ENCODE assay signal across 10 cellular contexts in the genomic region with DNA sequence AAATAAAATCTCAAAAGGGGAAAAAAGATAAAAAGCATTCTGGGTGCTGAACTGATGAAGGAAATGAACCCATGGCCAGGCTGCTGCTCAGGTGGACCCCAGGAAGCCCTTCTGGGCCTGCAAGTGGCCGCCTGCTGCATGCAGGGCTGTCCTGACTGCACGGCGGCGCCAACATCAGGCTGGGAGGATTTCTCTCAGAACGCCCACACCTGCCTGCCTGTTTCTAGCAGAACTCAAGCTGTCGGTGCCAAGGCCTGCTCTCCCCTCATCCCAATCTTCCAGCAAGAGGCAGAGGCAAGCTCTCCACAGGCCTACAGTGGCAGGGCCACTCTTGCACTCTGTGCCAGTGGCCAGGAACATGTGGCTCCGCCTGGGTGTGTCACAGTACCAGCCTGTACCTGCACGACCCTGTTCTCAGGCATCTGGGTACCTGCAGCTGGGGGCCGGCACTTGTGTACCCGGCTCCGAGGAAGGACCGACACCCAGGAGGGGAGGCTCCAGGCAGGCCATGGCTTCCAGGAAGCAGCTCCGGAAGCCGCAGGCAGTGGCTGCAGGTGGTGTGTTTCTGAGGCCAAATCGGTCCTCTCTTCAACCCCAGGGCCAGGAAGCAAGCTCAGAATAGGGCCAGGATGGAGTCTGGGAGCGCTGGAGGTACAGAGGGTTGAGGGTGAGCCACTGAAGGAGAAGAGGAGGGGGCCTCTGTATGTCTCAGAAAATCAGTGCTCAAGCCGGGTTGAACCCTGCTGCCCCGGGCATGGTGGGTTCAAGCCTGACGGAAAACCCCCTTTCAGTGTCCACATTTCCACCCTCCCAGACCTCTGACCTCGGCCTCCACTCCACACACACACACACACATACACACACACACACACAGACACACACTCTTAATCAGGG. TPM values are rescaled to one million over a fixed set of nuclear protein-coding genes. Genes with fewer than 3 reads are reported as not detected.
DNase-seq lines count a peak whose midpoint lies in the region; ATAC-seq and TF ChIP-seq lines count a peak whose summit lies in the region.
"Had no signal": no experiment of that assay in that cellular context is flagged by ENCODE, and none has a peak within 500 bp of the region (broad histone marks: within the 10 kb centered on the region; RNA-seq: fewer than 3 reads in every experiment).

No MANE protein-coding gene starts in this region.

- peaks cover 12% of the 10 kb centered on the region for H3K36me3 ChIP-seq in DOHH2 (ENCODE audit: control insufficient read depth, low read length)
- peaks cover 0 to 6% (median 0%) of the 10 kb centered on the region in 9 donors for H3K36me3 ChIP-seq in heart left ventricle

- no peak for TF ChIP-seq POLR2A in heart left ventricle (IDR thresholded peaks at IDR 0.05)

- 67 to 83% (median 74%) methylated on average over 16 to 20 of the region's 20 CpGs for WGBS in heart left ventricle, 4 donors

- H3K27ac ChIP-seq in DOHH2 (ENCODE audit: low read depth, low read length) (no peak overlapping the region), heart left ventricle (no peak overlapping the region), skin epidermis (peak overlapping the region in 12 of 21 experiments; percentile 2 to 92 (median 38))

- H3K9me3 ChIP-seq in DOHH2 (ENCODE audit: control insufficient read depth, insufficient read depth, low read length), result no peaks in the 10 kb centered on the region
- no peaks in the 10 kb centered on the region for H3K9me3 ChIP-seq in heart left ventricle

- H3K4me1 ChIP-seq in DOHH2 (ENCODE audit: control insufficient read depth, low read length) (peaks cover 61% of the 10 kb centered on the region), heart left ventricle (peaks cover 14 to 64% (median 49%) of the 10 kb centered on the region in 12 donors)

- no peak overlapping the region for H3K4me3 ChIP-seq in DOHH2 (ENCODE audit: low read length)
- no peak overlapping the region for H3K4me3 ChIP-seq in heart left ventricle
- no peak overlapping the region for H3K4me3 ChIP-seq in skin epidermis

- H3K27me3 ChIP-seq in DOHH2 (ENCODE audit: control insufficient read depth, low read length), result no peaks in the 10 kb centered on the region
- no peaks in the 10 kb centered on the region for H3K27me3 ChIP-seq in heart left ventricle

- DNase-seq in UCSD-AML1 (lab: John Stamatoyannopoulos, UW; ENCODE audit: unreplicated experiment) (peak; percentile 64), heart left ventricle (peak in 3 of 5 donors; percentile 19 to 28 (median 26)), ecto neural progenitor cell (ENCODE audit: low spot score) (no peak)
- no peak for DNase-seq in stimulated activated CD4-positive, alpha-beta T cell treated with anti-CD3 and anti-CD28 coated beads, Interleukin-12 subunit alpha, Interleukin-12 subunit beta, amount 100 ng/mL, for 4 hours
- DNase-seq: activated CD8-positive, alpha-beta memory T cell treated with anti-CD3 and anti-CD28 coated beads, Interleukin-2, amount 50 U/mL, for 4 hours; NCI-H2107 had no signal

- peaks cover 23% of the 10 kb centered on the region for H3K79me2 ChIP-seq in DOHH2 (ENCODE audit: control insufficient read depth, low read length)

- H4K20me1 ChIP-seq in DOHH2 (ENCODE audit: control insufficient read depth, insufficient read depth, low read depth, low read length), result 0 out of 2 replicates have a peak, but pooled peaks cover 6% of the 10 kb centered on the region

- H3F3A ChIP-seq in DOHH2 (ENCODE audit: control insufficient read depth, insufficient read depth), result peaks cover 6% of the 10 kb centered on the region

- peak overlapping the region; percentile 20; the same call in 1 of the 2 replicates for H3K4me2 ChIP-seq in DOHH2 (ENCODE audit: low read length)

- H3K9me2 ChIP-seq in DOHH2 (replicated peaks; ENCODE audit: control insufficient read depth, low read length), result no peaks in the 10 kb centered on the region

- TF ChIP-seq CTCF in DOHH2 (IDR thresholded peaks at IDR 0.05; ENCODE audit: low read depth, low read length, poor library complexity, severe bottlenecking) (no peak), heart left ventricle (IDR thresholded peaks at IDR 0.05) (no peak)

- intact Hi-C loops in heart left ventricle (cut with DNase I), result no loop called here

- ATAC-seq in heart left ventricle (no peak), HG03354 (IDR thresholded peaks at IDR 0.05; ENCODE audit: poor library complexity, severe bottlenecking, unreplicated experiment) (no peak), GM21423 (IDR thresholded peaks at IDR 0.05; ENCODE audit: unreplicated experiment) (no peak)

RNA-seq across cellular contexts. Expression of a gene that starts 2.5 kb away (rescaled TPM):
- 10 to 100 TPM; 26.0 to 58.9 (median 28.8) TPM for total RNA-seq in heart left ventricle
- 10 to 100 TPM; 27.3 to 32.5 TPM for polyA plus RNA-seq in heart left ventricle

RNA-seq across cellular contexts. Expression of a gene that starts 37.2 kb away (rescaled TPM):
- 100 to 1,000 TPM in 8 of 9 donors, 10 to 100 TPM in 1; 78.9 to 247 (median 160) TPM for total RNA-seq in heart left ventricle
- polyA plus RNA-seq in heart left ventricle, result 100 to 1,000 TPM in 1 of 2 donors, 10 to 100 TPM in 1; 64.7 to 258 TPM

Comparison
In these comparisons a context has a peak if more than half of its experiments do, and no peak if none do; other contexts are left out.
1. H3K27ac ChIP-seq: peak in skin epidermis (12 of 21); none in DOHH2 (single experiment) and heart left ventricle (0 of 12).
2. DNase-seq: peak in UCSD-AML1 (single experiment) and heart left ventricle (3 of 5); none in stimulated activated CD4-positive, alpha-beta T cell treated with anti-CD3 and anti-CD28 coated beads, Interleukin-12 subunit alpha, Interleukin-12 subunit beta, amount 100 ng/mL, for 4 hours (single experiment) and ecto neural progenitor cell (single experiment).